22 cellular contexts compared by ENCODE assay signal in the genomic region with DNA sequence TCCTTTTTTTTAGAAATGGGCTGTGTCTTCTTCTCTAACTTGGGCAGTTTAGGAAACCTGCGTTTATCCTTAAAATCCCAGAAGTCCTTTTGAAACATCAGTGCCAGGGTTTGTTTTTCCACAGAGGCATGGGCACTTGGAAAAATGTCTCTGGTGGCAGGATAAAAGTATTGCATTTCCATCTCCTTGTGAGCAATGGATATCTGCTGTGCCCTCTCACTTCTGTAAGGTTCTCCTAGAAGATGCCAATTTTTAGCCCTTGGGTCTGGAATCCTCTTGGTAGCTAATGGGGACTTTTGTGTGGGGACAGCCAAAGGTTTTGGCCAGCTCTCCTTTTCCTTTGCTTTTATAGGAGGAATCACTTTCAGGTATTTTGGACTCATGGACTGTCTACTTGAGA. TPM values are rescaled to one million over a fixed set of nuclear protein-coding genes. Genes with fewer than 3 reads are reported as not detected.
"Had no signal": no experiment of that assay in that cellular context is flagged by ENCODE, and none has a peak within 500 bp of the region (broad histone marks: within the 10 kb centered on the region; RNA-seq: fewer than 3 reads in every experiment).

No MANE protein-coding gene starts in this region.

- H3K4me3 ChIP-seq: esophagus muscularis mucosa, pancreas, prostate gland, sigmoid colon had no signal

- H3K36me3 ChIP-seq: esophagus muscularis mucosa, pancreas, prostate gland, sigmoid colon had no signal

- ATAC-seq: left colon, left ventricle myocardium superior, pancreas had no signal

- DNase-seq: effector memory CD4-positive, alpha-beta T cell; foreskin fibroblast; immature natural killer cell; kidney; left colon; left ventricle myocardium superior; mesendoderm; naive B cell; occipital lobe; pancreas; retina; sigmoid colon; small intestine; stimulated activated CD4-positive, alpha-beta T cell treated with anti-CD3 and anti-CD28 coated beads, Interleukin-12 subunit alpha, Interleukin-12 subunit beta, amount 100 ng/mL, for 4 hours; stimulated activated naive CD4-positive, alpha-beta T cell; trophoblast cell had no signal

- H3K27ac ChIP-seq: epithelial cell of prostate, esophagus muscularis mucosa, pancreas, prostate gland, sigmoid colon had no signal

- H3K4me1 ChIP-seq: esophagus muscularis mucosa, pancreas, prostate gland, sigmoid colon had no signal

- H3K9me3 ChIP-seq: pancreas, prostate gland had no signal

- H3K36me3 Mint-ChIP-seq: immature natural killer cell, naive B cell had no signal

- H3K4me1 Mint-ChIP-seq: immature natural killer cell, naive B cell, nephron had no signal

- H3K27me3 Mint-ChIP-seq: naive B cell had no signal

- H3K4me3 Mint-ChIP-seq: immature natural killer cell, naive B cell, nephron had no signal

- H3K27me3 ChIP-seq: pancreas, sigmoid colon had no signal

- H3K27ac Mint-ChIP-seq: immature natural killer cell, naive B cell, nephron had no signal

RNA-seq across cellular contexts. Expression of gene WDR87, which starts 21.0 kb away (rescaled TPM):
- total RNA-seq: esophagus muscularis mucosa, kidney, left colon, left ventricle myocardium superior, lung microvascular endothelial cell, occipital lobe, pancreas, sigmoid colon, urinary bladder had no signal
